In the genomic region with DNA sequence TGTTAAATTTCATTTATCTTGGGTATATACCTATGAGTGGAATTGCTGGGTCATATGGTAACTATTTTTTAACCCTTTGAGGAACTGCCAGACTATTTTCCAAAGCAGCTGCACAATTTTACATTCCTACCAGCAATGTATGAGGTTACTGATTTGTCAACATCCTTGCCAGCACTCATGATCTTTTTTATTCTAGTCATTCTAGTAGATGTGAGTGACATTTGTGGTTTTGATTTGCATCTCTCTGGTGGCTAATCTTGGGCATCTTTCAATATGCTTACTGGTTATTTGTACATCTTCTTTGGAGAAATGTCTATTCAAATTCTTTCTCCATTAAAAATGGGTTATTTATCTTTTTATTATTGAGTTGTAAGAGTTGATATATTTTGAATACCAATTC, we compare ENCODE assay signal across 15 cellular contexts.
DNase-seq lines count a peak whose midpoint lies in the region; ATAC-seq and TF ChIP-seq lines count a peak whose summit lies in the region.
"Had no signal": no experiment of that assay in that cellular context is flagged by ENCODE, and none has a peak within 500 bp of the region (broad histone marks: within the 10 kb centered on the region; RNA-seq: fewer than 3 reads in every experiment).

No MANE protein-coding gene starts in this region.

- intact Hi-C loops in tibial artery (cut with DNase I; ENCODE audit: low total_unique reads): no loop called here

- H3K4me1 ChIP-seq in tibial artery: no peaks in the 10 kb centered on the region
- H3K4me1 ChIP-seq: upper lobe of left lung had no signal

- TF ChIP-seq CTCF in tibial artery (IDR thresholded peaks at IDR 0.05): no peak

- no peaks in the 10 kb centered on the region for H3K27me3 ChIP-seq in tibial artery
- H3K27me3 ChIP-seq: dorsolateral prefrontal cortex, upper lobe of left lung had no signal

- no peaks in the 10 kb centered on the region for H3K36me3 ChIP-seq in tibial artery
- H3K36me3 ChIP-seq: upper lobe of left lung had no signal

- DNase-seq in retina: no peak
- no peak for DNase-seq in central memory CD4-positive, alpha-beta T cell
- no peak for DNase-seq in tibial artery
- DNase-seq: dorsolateral prefrontal cortex; midbrain; NCI-H1930; NCI-H446; NK-92 treated with Interleukin-12 subunit alpha and Interleukin-12 subunit beta, amount 100 ng/mL, for 24 hours; upper lobe of left lung had no signal

- no peak overlapping the region for H3K27ac ChIP-seq in tibial artery
- H3K27ac ChIP-seq: dorsolateral prefrontal cortex, RWPE1, upper lobe of left lung had no signal

- no peak overlapping the region for H3K4me3 ChIP-seq in tibial artery
- H3K4me3 ChIP-seq: dorsolateral prefrontal cortex, upper lobe of left lung had no signal

- ATAC-seq in GM18498 (IDR thresholded peaks at IDR 0.05; ENCODE audit: unreplicated experiment) (peak; percentile 69), GM18873 (IDR thresholded peaks at IDR 0.05; ENCODE audit: low FRiP score, unreplicated experiment) (peak; percentile 59), HG02759 (IDR thresholded peaks at IDR 0.05; ENCODE audit: unreplicated experiment) (peak; percentile 47), HG03439 (IDR thresholded peaks at IDR 0.05; ENCODE audit: unreplicated experiment) (peak; percentile 55), GM21737 (IDR thresholded peaks at IDR 0.05; ENCODE audit: unreplicated experiment) (no peak)

- no peaks in the 10 kb centered on the region for H3K9me3 ChIP-seq in tibial artery
- H3K9me3 ChIP-seq: upper lobe of left lung had no signal
